ENCODE assay signal across 1 cellular context in the genomic region with DNA sequence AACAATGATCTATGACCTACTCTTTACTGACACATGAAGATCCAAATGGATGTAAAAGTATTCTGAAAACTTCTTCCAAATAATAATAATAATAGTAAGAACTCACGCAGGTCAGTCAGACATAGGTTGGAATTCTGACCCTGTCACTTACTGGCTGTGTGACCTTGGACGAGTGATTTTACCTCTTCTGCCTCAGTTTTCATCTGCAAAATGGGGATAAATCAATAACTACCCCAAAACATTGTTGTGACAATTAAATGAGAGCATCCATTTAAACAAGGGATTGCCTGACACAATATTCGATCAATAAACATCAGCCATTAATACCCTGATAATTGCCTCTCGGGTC.
TF ChIP-seq lines count a peak whose summit lies in the region.

No MANE protein-coding gene starts in this region.

TF ChIP-seq in liver, 16 proteins besides CTCF, POLR2A, EP300 and RAD21 (continued from another document):
- TF ChIP-seq, protein P1, sequence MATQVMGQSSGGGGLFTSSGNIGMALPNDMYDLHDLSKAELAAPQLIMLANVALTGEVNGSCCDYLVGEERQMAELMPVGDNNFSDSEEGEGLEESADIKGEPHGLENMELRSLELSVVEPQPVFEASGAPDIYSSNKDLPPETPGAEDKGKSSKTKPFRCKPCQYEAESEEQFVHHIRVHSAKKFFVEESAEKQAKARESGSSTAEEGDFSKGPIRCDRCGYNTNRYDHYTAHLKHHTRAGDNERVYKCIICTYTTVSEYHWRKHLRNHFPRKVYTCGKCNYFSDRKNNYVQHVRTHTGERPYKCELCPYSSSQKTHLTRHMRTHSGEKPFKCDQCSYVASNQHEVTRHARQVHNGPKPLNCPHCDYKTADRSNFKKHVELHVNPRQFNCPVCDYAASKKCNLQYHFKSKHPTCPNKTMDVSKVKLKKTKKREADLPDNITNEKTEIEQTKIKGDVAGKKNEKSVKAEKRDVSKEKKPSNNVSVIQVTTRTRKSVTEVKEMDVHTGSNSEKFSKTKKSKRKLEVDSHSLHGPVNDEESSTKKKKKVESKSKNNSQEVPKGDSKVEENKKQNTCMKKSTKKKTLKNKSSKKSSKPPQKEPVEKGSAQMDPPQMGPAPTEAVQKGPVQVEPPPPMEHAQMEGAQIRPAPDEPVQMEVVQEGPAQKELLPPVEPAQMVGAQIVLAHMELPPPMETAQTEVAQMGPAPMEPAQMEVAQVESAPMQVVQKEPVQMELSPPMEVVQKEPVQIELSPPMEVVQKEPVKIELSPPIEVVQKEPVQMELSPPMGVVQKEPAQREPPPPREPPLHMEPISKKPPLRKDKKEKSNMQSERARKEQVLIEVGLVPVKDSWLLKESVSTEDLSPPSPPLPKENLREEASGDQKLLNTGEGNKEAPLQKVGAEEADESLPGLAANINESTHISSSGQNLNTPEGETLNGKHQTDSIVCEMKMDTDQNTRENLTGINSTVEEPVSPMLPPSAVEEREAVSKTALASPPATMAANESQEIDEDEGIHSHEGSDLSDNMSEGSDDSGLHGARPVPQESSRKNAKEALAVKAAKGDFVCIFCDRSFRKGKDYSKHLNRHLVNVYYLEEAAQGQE (IDR thresholded peaks at IDR 0.05) = no peak
